11 cellular contexts compared by ENCODE assay signal in the genomic region with DNA sequence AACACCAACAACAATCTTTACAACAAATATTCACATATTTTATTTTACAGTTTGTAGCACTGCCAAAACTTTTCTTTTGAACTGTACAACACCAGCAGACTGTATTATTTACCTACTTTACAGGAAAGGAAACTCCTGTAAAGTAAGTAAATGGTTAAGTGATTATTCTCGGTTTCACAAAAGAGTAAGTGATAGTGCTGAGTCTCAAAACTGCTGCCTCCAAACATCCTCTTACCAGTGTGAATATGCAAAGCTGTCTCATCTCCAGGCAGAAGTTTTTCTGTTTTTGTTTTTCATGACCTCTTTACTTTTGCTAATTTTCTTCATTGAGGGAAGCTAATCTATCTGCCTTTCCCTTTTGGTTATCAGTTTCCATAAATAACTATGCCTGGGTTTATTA.
DNase-seq lines count a peak whose midpoint lies in the region; ATAC-seq lines count a peak whose summit lies in the region.
"Had no signal": no experiment of that assay in that cellular context is flagged by ENCODE, and none has a peak within 500 bp of the region (broad histone marks: within the 10 kb centered on the region; RNA-seq: fewer than 3 reads in every experiment).

No MANE protein-coding gene starts in this region.

- H3K9me3 Mint-ChIP-seq in activated T-helper 17 cell treated with anti-CD3 and anti-CD28 coated beads, Interleukin-2, amount 50 U/mL, for 72 hours, result peaks cover 7% of the 10 kb centered on the region
- H3K9me3 Mint-ChIP-seq: CD4-positive, alpha-beta T cell had no signal

- H3K4me1 Mint-ChIP-seq in activated T-helper 17 cell treated with anti-CD3 and anti-CD28 coated beads, Interleukin-2, amount 50 U/mL, for 72 hours, result peaks cover 13% of the 10 kb centered on the region

- no peaks in the 10 kb centered on the region for H3K36me3 Mint-ChIP-seq in activated T-helper 17 cell treated with anti-CD3 and anti-CD28 coated beads, Interleukin-2, amount 50 U/mL, for 72 hours (ENCODE audit: low read depth)

- H3K4me3 Mint-ChIP-seq in activated T-helper 17 cell treated with anti-CD3 and anti-CD28 coated beads, Interleukin-2, amount 50 U/mL, for 72 hours, result no peak overlapping the region
- H3K4me3 Mint-ChIP-seq: CD4-positive, alpha-beta T cell had no signal

- H3K27me3 Mint-ChIP-seq in activated T-helper 17 cell treated with anti-CD3 and anti-CD28 coated beads, Interleukin-2, amount 50 U/mL, for 72 hours, result no peaks in the 10 kb centered on the region
- H3K27me3 Mint-ChIP-seq: CD4-positive, alpha-beta T cell had no signal

- DNase-seq in C1 segment of cervical spinal cord (lab: John Stamatoyannopoulos, UW) (no peak), COLO668 (lab: John Stamatoyannopoulos, UW; ENCODE audit: unreplicated experiment) (no peak), DMS 273 treated with DMSO at 0.1 percent for 48 hours (lab: John Stamatoyannopoulos, UW) (no peak)
- DNase-seq: CD4-positive, alpha-beta T cell; dermis blood vessel endothelial cell; GF-D8; Peyer's patch had no signal

- peak; percentile 52 for ATAC-seq in GM19023 (IDR thresholded peaks at IDR 0.05; ENCODE audit: unreplicated experiment)
- peak; percentile 95 for ATAC-seq in GM21529 (IDR thresholded peaks at IDR 0.05; ENCODE audit: unreplicated experiment)
- ATAC-seq in HG03135 (IDR thresholded peaks at IDR 0.05; ENCODE audit: unreplicated experiment), result peak; percentile 100
- peak; percentile 63 for ATAC-seq in activated T-helper 17 cell treated with anti-CD3 and anti-CD28 coated beads, Interleukin-2, amount 50 U/mL, for 72 hours (replicated peaks)

- H3K27ac Mint-ChIP-seq in activated T-helper 17 cell treated with anti-CD3 and anti-CD28 coated beads, Interleukin-2, amount 50 U/mL, for 72 hours, result no peak overlapping the region
- H3K27ac Mint-ChIP-seq: CD4-positive, alpha-beta T cell had no signal
